In the genomic region with DNA sequence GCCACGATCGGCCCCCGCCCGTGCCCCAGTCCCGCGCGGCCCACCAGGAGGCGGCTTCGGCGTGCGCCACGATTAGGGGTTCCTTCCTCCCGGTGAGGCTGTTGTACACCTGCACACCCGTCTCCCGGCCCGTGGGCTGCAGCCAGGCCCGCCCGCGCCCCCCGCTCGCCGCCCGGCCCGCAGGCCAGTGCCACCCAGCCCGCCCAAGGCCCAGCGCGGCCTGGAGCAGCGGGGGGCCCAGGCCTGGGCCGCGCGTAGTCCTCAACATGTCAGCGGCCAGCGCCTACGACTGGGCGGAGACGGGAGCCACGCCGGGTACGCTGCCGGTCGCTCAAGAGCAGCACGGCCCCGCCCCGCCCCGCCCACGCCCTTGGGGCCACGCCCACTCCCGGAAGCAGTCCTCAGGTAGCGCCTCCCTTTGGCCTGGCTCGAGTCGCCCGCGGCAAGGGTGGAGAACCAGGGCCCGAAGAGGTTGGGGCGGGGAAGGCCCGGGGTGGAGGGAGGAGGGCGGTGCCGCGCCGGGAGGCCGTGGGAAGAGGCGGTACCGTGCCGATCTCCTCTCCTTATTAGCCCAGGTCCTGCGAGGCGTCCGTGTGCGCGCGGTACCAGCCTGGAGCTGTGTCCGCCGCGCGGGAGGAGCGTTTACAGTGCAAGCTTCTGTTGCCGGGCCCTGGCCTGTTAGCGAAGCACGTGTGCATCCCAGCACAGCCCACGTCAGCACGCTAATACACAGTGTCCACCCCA, we compare ENCODE assay signal across 1 cellular context.
TF ChIP-seq lines count a peak whose summit lies in the region.

A gene with protein sequence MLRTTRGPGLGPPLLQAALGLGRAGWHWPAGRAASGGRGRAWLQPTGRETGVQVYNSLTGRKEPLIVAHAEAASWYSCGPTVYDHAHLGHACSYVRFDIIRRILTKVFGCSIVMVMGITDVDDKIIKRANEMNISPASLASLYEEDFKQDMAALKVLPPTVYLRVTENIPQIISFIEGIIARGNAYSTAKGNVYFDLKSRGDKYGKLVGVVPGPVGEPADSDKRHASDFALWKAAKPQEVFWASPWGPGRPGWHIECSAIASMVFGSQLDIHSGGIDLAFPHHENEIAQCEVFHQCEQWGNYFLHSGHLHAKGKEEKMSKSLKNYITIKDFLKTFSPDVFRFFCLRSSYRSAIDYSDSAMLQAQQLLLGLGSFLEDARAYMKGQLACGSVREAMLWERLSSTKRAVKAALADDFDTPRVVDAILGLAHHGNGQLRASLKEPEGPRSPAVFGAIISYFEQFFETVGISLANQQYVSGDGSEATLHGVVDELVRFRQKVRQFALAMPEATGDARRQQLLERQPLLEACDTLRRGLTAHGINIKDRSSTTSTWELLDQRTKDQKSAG (minus strand): TSS at position 291 of the 744 bp plus-strand sequence. CDS start 23 bp downstream, at position 268.

TF ChIP-seq in HepG2, 621 proteins besides CTCF, POLR2A, EP300 and RAD21 (continued from another document and continues in another):
- TF ChIP-seq, protein P1, sequence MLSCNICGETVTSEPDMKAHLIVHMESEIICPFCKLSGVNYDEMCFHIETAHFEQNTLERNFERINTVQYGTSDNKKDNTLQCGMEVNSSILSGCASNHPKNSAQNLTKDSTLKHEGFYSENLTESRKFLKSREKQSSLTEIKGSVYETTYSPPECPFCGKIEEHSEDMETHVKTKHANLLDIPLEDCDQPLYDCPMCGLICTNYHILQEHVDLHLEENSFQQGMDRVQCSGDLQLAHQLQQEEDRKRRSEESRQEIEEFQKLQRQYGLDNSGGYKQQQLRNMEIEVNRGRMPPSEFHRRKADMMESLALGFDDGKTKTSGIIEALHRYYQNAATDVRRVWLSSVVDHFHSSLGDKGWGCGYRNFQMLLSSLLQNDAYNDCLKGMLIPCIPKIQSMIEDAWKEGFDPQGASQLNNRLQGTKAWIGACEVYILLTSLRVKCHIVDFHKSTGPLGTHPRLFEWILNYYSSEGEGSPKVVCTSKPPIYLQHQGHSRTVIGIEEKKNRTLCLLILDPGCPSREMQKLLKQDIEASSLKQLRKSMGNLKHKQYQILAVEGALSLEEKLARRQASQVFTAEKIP (CRISPR knock-in tag; IDR thresholded peaks at IDR 0.05; ENCODE audit: borderline replicate concordance) = no peak
- TF ChIP-seq ZNF746 (CRISPR knock-in tag; IDR thresholded peaks at IDR 0.05) (no peak), NFKB2 (CRISPR knock-in tag; IDR thresholded peaks at IDR 0.05; ENCODE audit: borderline replicate concordance) (no peak), ZNF451 (CRISPR knock-in tag; IDR thresholded peaks at IDR 0.05) (no peak), MBNL3 (CRISPR knock-in tag; conservative IDR thresholded peaks at IDR 0.05) (no peak), SRF (IDR thresholded peaks at IDR 0.05; ENCODE audit: low read depth, low read length) (no peak), ZIK1 (CRISPR knock-in tag; IDR thresholded peaks at IDR 0.05; ENCODE audit: borderline replicate concordance, low read depth) (no peak), HMGA1 (CRISPR knock-in tag; conservative IDR thresholded peaks at IDR 0.05) (no peak), ZNF383 (CRISPR knock-in tag; IDR thresholded peaks at IDR 0.05; ENCODE audit: borderline replicate concordance) (no peak), ZNF652 (CRISPR knock-in tag; IDR thresholded peaks at IDR 0.05; ENCODE audit: borderline replicate concordance, low read depth) (no peak), ZNF577 (CRISPR knock-in tag; IDR thresholded peaks at IDR 0.05; ENCODE audit: borderline replicate concordance, low read depth) (no peak), SIX1 (CRISPR knock-in tag; IDR thresholded peaks at IDR 0.05; ENCODE audit: borderline replicate concordance) (no peak), NFYC (CRISPR knock-in tag; IDR thresholded peaks at IDR 0.05) (no peak), POLR2G (IDR thresholded peaks at IDR 0.05; ENCODE audit: low read depth, low read length) (peak; percentile 76), ZNF17 (CRISPR knock-in tag; IDR thresholded peaks at IDR 0.05) (no peak), ZNF121 (CRISPR knock-in tag; IDR thresholded peaks at IDR 0.05) (no peak), ZNF644 (CRISPR knock-in tag; IDR thresholded peaks at IDR 0.05; ENCODE audit: low read depth) (no peak), FOXA3 (CRISPR knock-in tag; IDR thresholded peaks at IDR 0.05) (no peak), ZNF713 (CRISPR knock-in tag; IDR thresholded peaks at IDR 0.05) (no peak), CAMTA2 (CRISPR knock-in tag; IDR thresholded peaks at IDR 0.05; ENCODE audit: borderline replicate concordance) (peak; percentile 25; the same call in 1 of the 2 replicates), TGIF2 (CRISPR knock-in tag; IDR thresholded peaks at IDR 0.05) (peak; percentile 30; the same call in 1 of the 2 replicates), ONECUT2 (CRISPR knock-in tag; IDR thresholded peaks at IDR 0.05) (no peak), SRSF4 (IDR thresholded peaks at IDR 0.05; ENCODE audit: low read depth, low read length, poor library complexity, severe bottlenecking) (no peak), CBX5 (CRISPR knock-in tag; IDR thresholded peaks at IDR 0.05; ENCODE audit: borderline replicate concordance) (no peak), ESRRA (CRISPR knock-in tag; IDR thresholded peaks at IDR 0.05; ENCODE audit: low read depth) (no peak), ZNF552 (CRISPR knock-in tag; IDR thresholded peaks at IDR 0.05; ENCODE audit: borderline replicate concordance) (no peak), YEATS2 (CRISPR knock-in tag; IDR thresholded peaks at IDR 0.05; ENCODE audit: borderline replicate concordance) (peak; percentile 63; the same call in 1 of the 2 replicates), ZNF33A (CRISPR knock-in tag; IDR thresholded peaks at IDR 0.05; ENCODE audit: borderline replicate concordance) (no peak), MXD4 (CRISPR knock-in tag; IDR thresholded peaks at IDR 0.05) (peak; percentile 38; the same call in 1 of the 2 replicates), MEIS1 (CRISPR knock-in tag; IDR thresholded peaks at IDR 0.05; ENCODE audit: borderline replicate concordance) (no peak), PHB2 (IDR thresholded peaks at IDR 0.05; ENCODE audit: partially characterized antibody) (no peak), NR2C2 (CRISPR knock-in tag; IDR thresholded peaks at IDR 0.05; ENCODE audit: borderline replicate concordance) (peak; percentile 50; the same call in 1 of the 2 replicates), ZNF761 (CRISPR knock-in tag; conservative IDR thresholded peaks at IDR 0.05) (no peak), SUZ12 (IDR thresholded peaks at IDR 0.05; ENCODE audit: low read depth, low read length) (no peak), MXI1 (IDR thresholded peaks at IDR 0.05; ENCODE audit: borderline replicate concordance, low read depth, low read length) (peak; percentile 87; the same call in 2 of the 3 replicates), ZFP37 (CRISPR knock-in tag; IDR thresholded peaks at IDR 0.05; ENCODE audit: borderline replicate concordance) (no peak), ZBTB21 (CRISPR knock-in tag; IDR thresholded peaks at IDR 0.05) (no peak)
- TF ChIP-seq, protein P2, sequence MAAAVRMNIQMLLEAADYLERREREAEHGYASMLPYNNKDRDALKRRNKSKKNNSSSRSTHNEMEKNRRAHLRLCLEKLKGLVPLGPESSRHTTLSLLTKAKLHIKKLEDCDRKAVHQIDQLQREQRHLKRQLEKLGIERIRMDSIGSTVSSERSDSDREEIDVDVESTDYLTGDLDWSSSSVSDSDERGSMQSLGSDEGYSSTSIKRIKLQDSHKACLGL (CRISPR knock-in tag; IDR thresholded peaks at IDR 0.05) = peak; percentile 86
- TF ChIP-seq, protein P3, sequence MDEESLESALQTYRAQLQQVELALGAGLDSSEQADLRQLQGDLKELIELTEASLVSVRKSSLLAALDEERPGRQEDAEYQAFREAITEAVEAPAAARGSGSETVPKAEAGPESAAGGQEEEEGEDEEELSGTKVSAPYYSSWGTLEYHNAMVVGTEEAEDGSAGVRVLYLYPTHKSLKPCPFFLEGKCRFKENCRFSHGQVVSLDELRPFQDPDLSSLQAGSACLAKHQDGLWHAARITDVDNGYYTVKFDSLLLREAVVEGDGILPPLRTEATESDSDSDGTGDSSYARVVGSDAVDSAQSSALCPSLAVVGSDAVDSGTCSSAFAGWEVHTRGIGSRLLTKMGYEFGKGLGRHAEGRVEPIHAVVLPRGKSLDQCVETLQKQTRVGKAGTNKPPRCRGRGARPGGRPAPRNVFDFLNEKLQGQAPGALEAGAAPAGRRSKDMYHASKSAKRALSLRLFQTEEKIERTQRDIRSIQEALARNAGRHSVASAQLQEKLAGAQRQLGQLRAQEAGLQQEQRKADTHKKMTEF (CRISPR knock-in tag; IDR thresholded peaks at IDR 0.05) = peak; percentile 73; the same call in 1 of the 2 replicates
- TF ChIP-seq, protein P4, sequence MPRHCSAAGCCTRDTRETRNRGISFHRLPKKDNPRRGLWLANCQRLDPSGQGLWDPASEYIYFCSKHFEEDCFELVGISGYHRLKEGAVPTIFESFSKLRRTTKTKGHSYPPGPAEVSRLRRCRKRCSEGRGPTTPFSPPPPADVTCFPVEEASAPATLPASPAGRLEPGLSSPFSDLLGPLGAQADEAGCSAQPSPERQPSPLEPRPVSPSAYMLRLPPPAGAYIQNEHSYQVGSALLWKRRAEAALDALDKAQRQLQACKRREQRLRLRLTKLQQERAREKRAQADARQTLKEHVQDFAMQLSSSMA (CRISPR knock-in tag; IDR thresholded peaks at IDR 0.05) = no peak; the same call in 1 of the 2 replicates
- TF ChIP-seq, protein P5, sequence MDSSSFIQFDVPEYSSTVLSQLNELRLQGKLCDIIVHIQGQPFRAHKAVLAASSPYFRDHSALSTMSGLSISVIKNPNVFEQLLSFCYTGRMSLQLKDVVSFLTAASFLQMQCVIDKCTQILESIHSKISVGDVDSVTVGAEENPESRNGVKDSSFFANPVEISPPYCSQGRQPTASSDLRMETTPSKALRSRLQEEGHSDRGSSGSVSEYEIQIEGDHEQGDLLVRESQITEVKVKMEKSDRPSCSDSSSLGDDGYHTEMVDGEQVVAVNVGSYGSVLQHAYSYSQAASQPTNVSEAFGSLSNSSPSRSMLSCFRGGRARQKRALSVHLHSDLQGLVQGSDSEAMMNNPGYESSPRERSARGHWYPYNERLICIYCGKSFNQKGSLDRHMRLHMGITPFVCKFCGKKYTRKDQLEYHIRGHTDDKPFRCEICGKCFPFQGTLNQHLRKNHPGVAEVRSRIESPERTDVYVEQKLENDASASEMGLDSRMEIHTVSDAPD (CRISPR knock-in tag; IDR thresholded peaks at IDR 0.05) = no peak
- TF ChIP-seq, protein P6, sequence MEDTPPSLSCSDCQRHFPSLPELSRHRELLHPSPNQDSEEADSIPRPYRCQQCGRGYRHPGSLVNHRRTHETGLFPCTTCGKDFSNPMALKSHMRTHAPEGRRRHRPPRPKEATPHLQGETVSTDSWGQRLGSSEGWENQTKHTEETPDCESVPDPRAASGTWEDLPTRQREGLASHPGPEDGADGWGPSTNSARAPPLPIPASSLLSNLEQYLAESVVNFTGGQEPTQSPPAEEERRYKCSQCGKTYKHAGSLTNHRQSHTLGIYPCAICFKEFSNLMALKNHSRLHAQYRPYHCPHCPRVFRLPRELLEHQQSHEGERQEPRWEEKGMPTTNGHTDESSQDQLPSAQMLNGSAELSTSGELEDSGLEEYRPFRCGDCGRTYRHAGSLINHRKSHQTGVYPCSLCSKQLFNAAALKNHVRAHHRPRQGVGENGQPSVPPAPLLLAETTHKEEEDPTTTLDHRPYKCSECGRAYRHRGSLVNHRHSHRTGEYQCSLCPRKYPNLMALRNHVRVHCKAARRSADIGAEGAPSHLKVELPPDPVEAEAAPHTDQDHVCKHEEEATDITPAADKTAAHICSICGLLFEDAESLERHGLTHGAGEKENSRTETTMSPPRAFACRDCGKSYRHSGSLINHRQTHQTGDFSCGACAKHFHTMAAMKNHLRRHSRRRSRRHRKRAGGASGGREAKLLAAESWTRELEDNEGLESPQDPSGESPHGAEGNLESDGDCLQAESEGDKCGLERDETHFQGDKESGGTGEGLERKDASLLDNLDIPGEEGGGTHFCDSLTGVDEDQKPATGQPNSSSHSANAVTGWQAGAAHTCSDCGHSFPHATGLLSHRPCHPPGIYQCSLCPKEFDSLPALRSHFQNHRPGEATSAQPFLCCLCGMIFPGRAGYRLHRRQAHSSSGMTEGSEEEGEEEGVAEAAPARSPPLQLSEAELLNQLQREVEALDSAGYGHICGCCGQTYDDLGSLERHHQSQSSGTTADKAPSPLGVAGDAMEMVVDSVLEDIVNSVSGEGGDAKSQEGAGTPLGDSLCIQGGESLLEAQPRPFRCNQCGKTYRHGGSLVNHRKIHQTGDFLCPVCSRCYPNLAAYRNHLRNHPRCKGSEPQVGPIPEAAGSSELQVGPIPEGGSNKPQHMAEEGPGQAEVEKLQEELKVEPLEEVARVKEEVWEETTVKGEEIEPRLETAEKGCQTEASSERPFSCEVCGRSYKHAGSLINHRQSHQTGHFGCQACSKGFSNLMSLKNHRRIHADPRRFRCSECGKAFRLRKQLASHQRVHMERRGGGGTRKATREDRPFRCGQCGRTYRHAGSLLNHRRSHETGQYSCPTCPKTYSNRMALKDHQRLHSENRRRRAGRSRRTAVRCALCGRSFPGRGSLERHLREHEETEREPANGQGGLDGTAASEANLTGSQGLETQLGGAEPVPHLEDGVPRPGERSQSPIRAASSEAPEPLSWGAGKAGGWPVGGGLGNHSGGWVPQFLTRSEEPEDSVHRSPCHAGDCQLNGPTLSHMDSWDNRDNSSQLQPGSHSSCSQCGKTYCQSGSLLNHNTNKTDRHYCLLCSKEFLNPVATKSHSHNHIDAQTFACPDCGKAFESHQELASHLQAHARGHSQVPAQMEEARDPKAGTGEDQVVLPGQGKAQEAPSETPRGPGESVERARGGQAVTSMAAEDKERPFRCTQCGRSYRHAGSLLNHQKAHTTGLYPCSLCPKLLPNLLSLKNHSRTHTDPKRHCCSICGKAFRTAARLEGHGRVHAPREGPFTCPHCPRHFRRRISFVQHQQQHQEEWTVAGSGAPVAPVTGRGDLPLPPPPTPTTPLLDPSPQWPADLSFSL (CRISPR knock-in tag; IDR thresholded peaks at IDR 0.05) = no peak
- TF ChIP-seq, protein P7, sequence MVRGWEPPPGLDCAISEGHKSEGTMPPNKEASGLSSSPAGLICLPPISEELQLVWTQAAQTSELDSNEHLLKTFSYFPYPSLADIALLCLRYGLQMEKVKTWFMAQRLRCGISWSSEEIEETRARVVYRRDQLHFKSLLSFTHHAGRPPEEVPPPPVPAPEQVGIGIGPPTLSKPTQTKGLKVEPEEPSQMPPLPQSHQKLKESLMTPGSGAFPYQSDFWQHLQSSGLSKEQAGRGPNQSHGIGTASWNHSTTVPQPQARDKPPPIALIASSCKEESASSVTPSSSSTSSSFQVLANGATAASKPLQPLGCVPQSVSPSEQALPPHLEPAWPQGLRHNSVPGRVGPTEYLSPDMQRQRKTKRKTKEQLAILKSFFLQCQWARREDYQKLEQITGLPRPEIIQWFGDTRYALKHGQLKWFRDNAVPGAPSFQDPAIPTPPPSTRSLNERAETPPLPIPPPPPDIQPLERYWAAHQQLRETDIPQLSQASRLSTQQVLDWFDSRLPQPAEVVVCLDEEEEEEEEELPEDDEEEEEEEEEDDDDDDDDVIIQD (CRISPR knock-in tag; IDR thresholded peaks at IDR 0.05; ENCODE audit: low read depth) = no peak
- TF ChIP-seq, protein P8, sequence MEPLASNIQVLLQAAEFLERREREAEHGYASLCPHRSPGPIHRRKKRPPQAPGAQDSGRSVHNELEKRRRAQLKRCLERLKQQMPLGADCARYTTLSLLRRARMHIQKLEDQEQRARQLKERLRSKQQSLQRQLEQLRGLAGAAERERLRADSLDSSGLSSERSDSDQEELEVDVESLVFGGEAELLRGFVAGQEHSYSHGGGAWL (CRISPR knock-in tag; IDR thresholded peaks at IDR 0.05) = no peak; the same call in 1 of the 2 replicates
